In the genomic region with DNA sequence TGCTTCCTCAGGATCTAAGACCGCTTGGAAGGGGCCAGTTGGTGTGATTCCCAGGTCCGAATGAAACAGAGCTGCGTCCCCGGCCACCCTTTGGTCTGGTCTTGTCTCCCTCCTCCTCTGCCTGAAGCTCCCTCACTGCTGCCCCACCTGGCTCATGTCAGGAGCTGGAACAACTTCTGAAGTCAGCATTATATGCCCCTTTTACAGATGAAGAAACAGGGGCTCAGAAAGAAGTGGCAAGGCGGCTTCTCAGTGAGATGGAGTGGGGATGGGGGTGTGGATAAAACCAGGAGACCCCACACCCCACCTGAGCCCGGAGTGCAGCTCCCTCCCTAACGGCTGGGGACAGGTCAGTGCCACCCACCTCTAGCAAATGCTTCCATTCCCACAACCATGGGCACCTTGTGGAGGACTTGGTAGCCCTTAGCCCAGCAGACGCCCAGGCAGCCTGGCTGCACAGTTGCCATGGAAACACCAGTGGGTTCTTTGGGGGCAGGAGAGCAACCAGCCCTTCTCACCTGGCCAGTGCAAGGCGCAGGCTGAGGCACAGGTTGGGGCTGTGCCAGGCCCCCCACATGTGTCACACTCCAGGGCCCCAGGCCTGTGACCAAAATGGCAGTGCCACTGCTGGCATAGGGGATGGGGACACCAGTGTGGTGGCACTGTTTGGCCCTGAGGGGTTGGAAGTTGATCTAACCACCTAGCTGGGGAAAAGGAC, we compare ENCODE assay signal across 8 cellular contexts. TPM values are rescaled to one million over a fixed set of nuclear protein-coding genes. Genes with fewer than 3 reads are reported as not detected.
DNase-seq lines count a peak whose midpoint lies in the region; ATAC-seq, FAIRE-seq and TF ChIP-seq lines count a peak whose summit lies in the region.

No MANE protein-coding gene starts in this region.

- TF ChIP-seq CTCF in astrocyte (IDR thresholded peaks at IDR 0.05; ENCODE audit: insufficient read depth, low read depth, low read length) (no peak), HepG2 (CRISPR knock-in tag; IDR thresholded peaks at IDR 0.05) (0 out of 2 replicates have a peak, but pooled peaks have one; percentile 4), transverse colon (IDR thresholded peaks at IDR 0.05) (no peak)

- H3K36me3 ChIP-seq in astrocyte (ENCODE audit: insufficient read depth, low read length) (no peaks in the 10 kb centered on the region), HepG2 (replicated peaks in 1 of 2; ENCODE audit: control insufficient read depth in 1 of 2, insufficient read depth in 2 of 2, low read length in 2 of 2) (no peaks in the 10 kb centered on the region), transverse colon (no peaks in the 10 kb centered on the region)
- H3K36me3 ChIP-seq in CD8-positive, alpha-beta memory T cell (ENCODE audit: insufficient read depth, low read length) = no peaks in the 10 kb centered on the region

- H3K4me1 Mint-ChIP-seq in activated naive CD4-positive, alpha-beta T cell treated with anti-CD3 and anti-CD28 coated beads for 36 hours (ENCODE audit: low read depth) = peaks cover 78% of the 10 kb centered on the region
- H3K4me1 Mint-ChIP-seq in astrocyte (ENCODE audit: low read depth, unreplicated experiment) = peaks cover 72% of the 10 kb centered on the region
- H3K4me1 Mint-ChIP-seq in CD8-positive, alpha-beta memory T cell = peaks cover 34 to 62% (median 54%) of the 10 kb centered on the region in 3 donors

- CTCF ChIA-PET in activated naive CD4-positive, alpha-beta T cell treated with anti-CD3 and anti-CD28 coated beads for 36 hours (lab: Charles Lee) = interaction anchor here (1.0 to 5.4 kb wide), 4 partner anchors 10 to 51 kb away, joined by 3 to 53 read pairs (median 32); a partner anchor contains a TSS
- CTCF ChIA-PET in HepG2 (lab: Yijun Ruan, JAX; ENCODE audit: low intra/inter-chr PET ratio, low total read pairs) = no interaction called here
- CTCF ChIA-PET in CD8-positive, alpha-beta memory T cell (lab: Charles Lee) = interaction anchor here (1.1 to 1.4 kb wide), 5 partner anchors 8 to 52 kb away, joined by 3 to 5 read pairs (median 4); no protein-coding TSS in a partner anchor

- H3K27ac ChIP-seq in astrocyte (ENCODE audit: low read depth, low read length) = peak overlapping the region; percentile 32
- peak overlapping the region; percentile 26 for H3K27ac ChIP-seq in HepG2 (ENCODE audit: extremely low read length, insufficient read depth, low read length)
- peak overlapping the region; percentile 73 to 90 (median 82) for H3K27ac ChIP-seq in transverse colon
- no peak overlapping the region for H3K27ac ChIP-seq in CD8-positive, alpha-beta memory T cell (ENCODE audit: low read depth, low read length)

- TF ChIP-seq RAD21 in HepG2 (CRISPR knock-in tag; IDR thresholded peaks at IDR 0.05) = no peak

- intact Hi-C loops in activated naive CD4-positive, alpha-beta T cell treated with anti-CD3 and anti-CD28 coated beads for 36 hours (cut with micrococcal nuclease) = no loop called here
- intact Hi-C loops in HepG2 (cut with micrococcal nuclease; ENCODE audit: unreplicated experiment) (no loop called here), transverse colon (cut with DNase I; ENCODE audit: low total_unique reads) (no loop called here)

- H2AFZ ChIP-seq in astrocyte (ENCODE audit: low read depth, low read length) = no peak overlapping the region
- no peak overlapping the region for H2AFZ ChIP-seq in HepG2 (ENCODE audit: low read length)

- DNase-seq in activated naive CD4-positive, alpha-beta T cell treated with anti-CD3 and anti-CD28 coated beads for 36 hours = no peak
- DNase-seq in activated naive CD4-positive, alpha-beta T cell treated with anti-CD3 and anti-CD28 coated beads, Interleukin-2, amount 50 U/mL, for 16 hours = no peak
- DNase-seq in astrocyte (ENCODE audit: low read depth) = no peak
- no peak for DNase-seq in HepG2 (ENCODE audit: low spot score)
- no peak for DNase-seq in transverse colon
- DNase-seq in dermis blood vessel endothelial cell = no peak
- no peak for DNase-seq in CD8-positive, alpha-beta memory T cell
- no peak for DNase-seq in AG08395 (ENCODE audit: low spot score)

- no peaks in the 10 kb centered on the region for H3K9me3 ChIP-seq in astrocyte (ENCODE audit: insufficient read depth, low read depth, low read length)
- H3K9me3 ChIP-seq in HepG2 (ENCODE audit: low read length) = no peaks in the 10 kb centered on the region
- no peaks in the 10 kb centered on the region for H3K9me3 ChIP-seq in transverse colon
- no peaks in the 10 kb centered on the region for H3K9me3 ChIP-seq in CD8-positive, alpha-beta memory T cell (ENCODE audit: low read length)

- H3K9ac ChIP-seq in astrocyte (ENCODE audit: low read length) (peak overlapping the region; percentile 21), HepG2 (ENCODE audit: insufficient read depth, low read depth, low read length) (no peak overlapping the region)

- BruUV-seq in HepG2 (replicated peaks; lab: Mats Ljungman, UMichigan) = no TSS peak

- H4K20me1 ChIP-seq in astrocyte (ENCODE audit: insufficient read depth, low read length) = no peaks in the 10 kb centered on the region
- no peaks in the 10 kb centered on the region for H4K20me1 ChIP-seq in HepG2 (ENCODE audit: insufficient read depth, low read length)

- H3K79me2 ChIP-seq in astrocyte (ENCODE audit: insufficient read depth, low read length) = peaks cover 62% of the 10 kb centered on the region
- H3K79me2 ChIP-seq in HepG2 (ENCODE audit: insufficient read depth, low read length) = no peaks in the 10 kb centered on the region

- WGBS in HepG2 (ENCODE audit: low lambda C conversion rate) = 77% methylated on average over 7 of the region's 9 CpGs
- 88% methylated on average over 9 of the region's 9 CpGs; no CpG with 5 or more reads in 1 of the 2 donors for WGBS in transverse colon (ENCODE audit: low coverage in 1 of 2), 2 donors

- no peak for TF ChIP-seq EP300 in HepG2 (IDR thresholded peaks at IDR 0.05; ENCODE audit: low read depth in 2 of 2, low read length in 2 of 2)
- no peak for TF ChIP-seq EP300 in HepG2 (CRISPR knock-in tag; IDR thresholded peaks at IDR 0.05; ENCODE audit: borderline replicate concordance)
- TF ChIP-seq EP300 in transverse colon (IDR thresholded peaks at IDR 0.05; ENCODE audit: low read depth) = no peak

- in situ Hi-C loops in HepG2 (cut with HindIII; ENCODE audit: extremely low pct_ligation_motif_present, low pct_unique_long_range_greater_than_20kb) = no loop called here
- in situ Hi-C loops in transverse colon (cut with MboI; ENCODE audit: low pct_ligation_motif_present in 1 of 4, low pct_unique_long_range_greater_than_20kb in 1 of 4, low sequenced_read_pairs in 3 of 4) = no loop called here

- no peaks in the 10 kb centered on the region for H3K27me3 Mint-ChIP-seq in activated naive CD4-positive, alpha-beta T cell treated with anti-CD3 and anti-CD28 coated beads for 36 hours (ENCODE audit: low read depth)
- H3K27me3 Mint-ChIP-seq in astrocyte (ENCODE audit: low read depth, unreplicated experiment) = no peaks in the 10 kb centered on the region
- no peaks in the 10 kb centered on the region for H3K27me3 Mint-ChIP-seq in CD8-positive, alpha-beta memory T cell

- no peaks in the 10 kb centered on the region for H3K9me3 Mint-ChIP-seq in activated naive CD4-positive, alpha-beta T cell treated with anti-CD3 and anti-CD28 coated beads for 36 hours
- H3K9me3 Mint-ChIP-seq in astrocyte (ENCODE audit: unreplicated experiment) = no peaks in the 10 kb centered on the region
- no peaks in the 10 kb centered on the region for H3K9me3 Mint-ChIP-seq in CD8-positive, alpha-beta memory T cell

- H3K36me3 Mint-ChIP-seq in activated naive CD4-positive, alpha-beta T cell treated with anti-CD3 and anti-CD28 coated beads for 36 hours (ENCODE audit: low read depth) = peaks cover 28% of the 10 kb centered on the region
- peaks cover 2% of the 10 kb centered on the region for H3K36me3 Mint-ChIP-seq in astrocyte (ENCODE audit: low read depth, unreplicated experiment)
- H3K36me3 Mint-ChIP-seq in CD8-positive, alpha-beta memory T cell = peaks cover 0 to 17% (median 0%) of the 10 kb centered on the region in 3 donors

- ATAC-seq in HepG2 = peak; percentile 24; the same call in 1 of the 3 replicates

- no peak overlapping the region for H3K4me3 ChIP-seq in astrocyte (ENCODE audit: insufficient read depth, low read depth, low read length)
- peak overlapping the region in 1 of 3 experiments; percentile 37; a peak in 2 of 6 replicates for H3K4me3 ChIP-seq in HepG2 (replicated peaks in 1 of 3; ENCODE audit: insufficient read depth in 1 of 3, low read depth in 2 of 3, low read length in 3 of 3)
- no peak overlapping the region for H3K4me3 ChIP-seq in transverse colon
- no peak overlapping the region for H3K4me3 ChIP-seq in CD8-positive, alpha-beta memory T cell (ENCODE audit: low read length)

- H3K4me3 Mint-ChIP-seq in activated naive CD4-positive, alpha-beta T cell treated with anti-CD3 and anti-CD28 coated beads for 36 hours = peak overlapping the region; percentile 30
- no peak overlapping the region for H3K4me3 Mint-ChIP-seq in astrocyte (ENCODE audit: unreplicated experiment)
- H3K4me3 Mint-ChIP-seq in CD8-positive, alpha-beta memory T cell = peak overlapping the region in 1 of 7 donors; percentile 13

- H3K27me3 ChIP-seq in astrocyte (ENCODE audit: insufficient read depth, low read length) (no peaks in the 10 kb centered on the region), HepG2 (ENCODE audit: control insufficient read depth in 1 of 2, insufficient read depth in 2 of 2, low read length in 2 of 2) (no peaks in the 10 kb centered on the region), transverse colon (no peaks in the 10 kb centered on the region)
- H3K27me3 ChIP-seq in CD8-positive, alpha-beta memory T cell (ENCODE audit: insufficient read depth, low read length, poor library complexity, severe bottlenecking) = no peaks in the 10 kb centered on the region

- POLR2A ChIA-PET in HepG2 (lab: Yijun Ruan, JAX) = interaction anchor here (1.4 to 5.5 kb wide), 5 partner anchors 10 to 70 kb away, joined by 5 to 43 read pairs (median 10); no protein-coding TSS in a partner anchor
- POLR2A ChIA-PET in CD8-positive, alpha-beta memory T cell (lab: Charles Lee) = no interaction called here

- no peak for FAIRE-seq in astrocyte (lab: Jason Lieb, UNC)
- no peak for FAIRE-seq in HepG2 (lab: Jason Lieb, UNC)

- peak overlapping the region; percentile 79 for H3K27ac Mint-ChIP-seq in activated naive CD4-positive, alpha-beta T cell treated with anti-CD3 and anti-CD28 coated beads for 36 hours
- H3K27ac Mint-ChIP-seq in astrocyte (ENCODE audit: unreplicated experiment) = peak overlapping the region; percentile 66
- H3K27ac Mint-ChIP-seq in CD8-positive, alpha-beta memory T cell = peak overlapping the region in 1 of 8 donors; percentile 68

- H3K4me2 ChIP-seq in astrocyte (ENCODE audit: low read length) (peak overlapping the region; percentile 54), HepG2 (ENCODE audit: low read depth, low read length) (peak overlapping the region; percentile 63)

- TF ChIP-seq POLR2A in HepG2 (IDR thresholded peaks at IDR 0.05; ENCODE audit: insufficient read depth in 1 of 2, low read depth in 2 of 2, low read length in 2 of 2) (no peak), transverse colon (IDR thresholded peaks at IDR 0.05) (no peak)

- H3K4me1 ChIP-seq in astrocyte (ENCODE audit: insufficient read depth, low read length) (peaks cover 85% of the 10 kb centered on the region), HepG2 (ENCODE audit: insufficient read depth, low read length) (peaks cover 91% of the 10 kb centered on the region), transverse colon (peaks cover 74 to 100% (median 80%) of the 10 kb centered on the region in 4 donors)
- H3K4me1 ChIP-seq in CD8-positive, alpha-beta memory T cell (ENCODE audit: insufficient read depth, low read length) = peaks cover 52% of the 10 kb centered on the region

RNA-seq across cellular contexts. Expression of a gene that starts 31.9 kb away (rescaled TPM):
- total RNA-seq in activated naive CD4-positive, alpha-beta T cell treated with anti-CD3 and anti-CD28 coated beads for 36 hours = 100 to 1,000 TPM; 160 to 166 TPM
- total RNA-seq in astrocyte = 172 and 182 TPM in 2 replicates
- 11.1 and 21.2 TPM in 2 replicates for total RNA-seq in HepG2 (2016; rRNA removed; fragmentation: Illumina TruSeq; extraction: Trizol)
- 3.1 and 4.6 TPM in 2 replicates for total RNA-seq in HepG2 (2016; cell fraction: cytosol; rRNA removed; fragmentation: Illumina TruSeq; extraction: Trizol; ENCODE audit: low read depth)
- 8.0 and 21.1 TPM in 2 replicates for total RNA-seq in HepG2 (2016; cell fraction: insoluble cytoplasmic fraction; rRNA removed; fragmentation: Illumina TruSeq; extraction: Trizol)
- 5.2 and 6.6 TPM in 2 replicates for total RNA-seq in HepG2 (2016; cell fraction: membrane; rRNA removed; fragmentation: Illumina TruSeq; extraction: Trizol)
- total RNA-seq in HepG2 (2016; cell fraction: nucleus; rRNA removed; fragmentation: Illumina TruSeq; extraction: Trizol) = 18.9 and 25.8 TPM in 2 replicates
- polyA plus RNA-seq in HepG2 (2011; rRNA removed) = 13.5 and 17.0 TPM in 2 replicates
- polyA plus RNA-seq in HepG2 (2011; cell fraction: cytosol; rRNA removed) = 7.9 and 8.8 TPM in 2 replicates
- 20.3 and 20.8 TPM in 2 replicates for polyA plus RNA-seq in HepG2 (2011; cell fraction: nucleus; rRNA removed)
- 23.5 and 24.3 TPM in 2 replicates for polyA plus RNA-seq in HepG2 (2012)
- polyA plus RNA-seq in HepG2 (2016; cell fraction: cytosol; fragmentation: Illumina TruSeq; extraction: Trizol; ENCODE audit: low read depth) = 1.8 TPM in 2 replicates
- 8.3 and 10.9 TPM in 2 replicates for polyA plus RNA-seq in HepG2 (2016; cell fraction: insoluble cytoplasmic fraction; fragmentation: Illumina TruSeq; extraction: Trizol; ENCODE audit: low read depth)
- polyA plus RNA-seq in HepG2 (2016; cell fraction: membrane; fragmentation: Illumina TruSeq; extraction: Trizol; ENCODE audit: low read depth) = 2.8 and 3.4 TPM in 2 replicates
- 36.4 and 38.3 TPM in 2 replicates for polyA plus RNA-seq in HepG2 (2016; cell fraction: nucleus; fragmentation: Illumina TruSeq; extraction: Trizol; ENCODE audit: insufficient read depth, low read depth)
- 34.0 and 41.6 TPM in 2 replicates for polyA minus RNA-seq in HepG2 (2011; rRNA and poly(A)+ RNA removed; ENCODE audit: low replicate concordance)
- polyA minus RNA-seq in HepG2 (2011; cell fraction: cytosol; rRNA and poly(A)+ RNA removed) = 9.9 and 11.8 TPM in 2 replicates
- polyA minus RNA-seq in HepG2 (2011; cell fraction: nucleus; rRNA and poly(A)+ RNA removed) = 11.3 and 11.4 TPM in 2 replicates
- 100 to 1,000 TPM in 3 of 4 donors, 10 to 100 TPM in 1; 55.9 to 149 (median 112) TPM for total RNA-seq in transverse colon
- total RNA-seq in dermis blood vessel endothelial cell = 223 and 442 TPM in 2 replicates
- 10 to 100 TPM; 78.2 to 88.4 TPM for total RNA-seq in CD8-positive, alpha-beta memory T cell
- 41.5 TPM for polyA plus RNA-seq in CD8-positive, alpha-beta memory T cell
